In genomic region chr17:7035591-7036368, GRCh38 we compare ENCODE assay signal across 8 cellular contexts. TPM values are rescaled to one million over a fixed set of nuclear protein-coding genes. Genes with fewer than 3 reads are reported as not detected.
DNase-seq lines count a peak whose midpoint lies in the region; ATAC-seq, FAIRE-seq and TF ChIP-seq lines count a peak whose summit lies in the region.

A gene with protein sequence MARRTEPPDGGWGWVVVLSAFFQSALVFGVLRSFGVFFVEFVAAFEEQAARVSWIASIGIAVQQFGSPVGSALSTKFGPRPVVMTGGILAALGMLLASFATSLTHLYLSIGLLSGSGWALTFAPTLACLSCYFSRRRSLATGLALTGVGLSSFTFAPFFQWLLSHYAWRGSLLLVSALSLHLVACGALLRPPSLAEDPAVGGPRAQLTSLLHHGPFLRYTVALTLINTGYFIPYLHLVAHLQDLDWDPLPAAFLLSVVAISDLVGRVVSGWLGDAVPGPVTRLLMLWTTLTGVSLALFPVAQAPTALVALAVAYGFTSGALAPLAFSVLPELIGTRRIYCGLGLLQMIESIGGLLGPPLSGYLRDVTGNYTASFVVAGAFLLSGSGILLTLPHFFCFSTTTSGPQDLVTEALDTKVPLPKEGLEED (plus strand): TSS chr17:7036015. CDS start chr17:7036383, 368 bp downstream.

- peak within 1 kb of the TSS; percentile 98 for H3K4me2 ChIP-seq in parathyroid adenoma (ENCODE audit: low read length)

- H3K4me3 ChIP-seq in adipocyte (ENCODE audit: low read length) (peak within 1 kb of the TSS; percentile 86), cardiac muscle cell (peak within 1 kb of the TSS; percentile 61), parathyroid adenoma (ENCODE audit: low read depth, low read length) (peak within 1 kb of the TSS; percentile 86), tibial nerve (peak within 1 kb of the TSS; percentile 36 to 68 (median 48))

- peak within 1 kb of the TSS; percentile 84 for H2AFZ ChIP-seq in parathyroid adenoma

- no peaks in the 10 kb centered on the region for H3K9me3 ChIP-seq in adipocyte (ENCODE audit: control insufficient read depth, low read length)
- no peaks in the 10 kb centered on the region for H3K9me3 ChIP-seq in cardiac muscle cell (ENCODE audit: low read depth)
- no peaks in the 10 kb centered on the region for H3K9me3 ChIP-seq in parathyroid adenoma (ENCODE audit: control insufficient read depth, low read length)
- H3K9me3 ChIP-seq in tibial nerve = no peaks in the 10 kb centered on the region

- H3K9ac ChIP-seq in adipocyte (ENCODE audit: low read length) = peak within 1 kb of the TSS; percentile 90
- peak within 1 kb of the TSS; percentile 58 for H3K9ac ChIP-seq in parathyroid adenoma

- H3K27me3 ChIP-seq in adipocyte (replicated peaks; ENCODE audit: control insufficient read depth, insufficient read depth, low read length) (no peaks in the 10 kb centered on the region), cardiac muscle cell (no peaks in the 10 kb centered on the region), parathyroid adenoma (ENCODE audit: control insufficient read depth, insufficient read depth, low read length) (no peaks in the 10 kb centered on the region), tibial nerve (peaks cover 0 to 34% of the 10 kb centered on the region in 2 donors)

- TF ChIP-seq POLR2A in GM12892 (IDR thresholded peaks at IDR 0.05; ENCODE audit: low read depth, low read length) (peak; percentile 97), tibial nerve (IDR thresholded peaks at IDR 0.05) (peak in 1 of 2 donors; percentile 53)

- H3K36me3 ChIP-seq in adipocyte (ENCODE audit: control insufficient read depth, insufficient read depth, low read length, severe bottlenecking) (no peaks in the 10 kb centered on the region), cardiac muscle cell (no peaks in the 10 kb centered on the region), parathyroid adenoma (ENCODE audit: control insufficient read depth, insufficient read depth, low read length) (no peaks in the 10 kb centered on the region), tibial nerve (no peaks in the 10 kb centered on the region)

- H3K27ac ChIP-seq in cardiac muscle cell (peak within 1 kb of the TSS; percentile 86), parathyroid adenoma (peak within 1 kb of the TSS; percentile 88), tibial nerve (peak within 1 kb of the TSS in 3 of 4 donors; percentile 74 to 91 (median 79))

- H3K79me2 ChIP-seq in parathyroid adenoma = no peaks in the 10 kb centered on the region

- peak; percentile 96 for ATAC-seq in HG02798 (IDR thresholded peaks at IDR 0.05; ENCODE audit: poor library complexity, unreplicated experiment)

- peak in 1 of 2 donors; percentile 64 for TF ChIP-seq EP300 in tibial nerve (IDR thresholded peaks at IDR 0.05)

- peak; percentile 100 for FAIRE-seq in GM12892 (lab: Jason Lieb, UNC)

- H3K4me1 ChIP-seq in adipocyte (ENCODE audit: control insufficient read depth, insufficient read depth, low read length) (peaks cover 14% of the 10 kb centered on the region), cardiac muscle cell (ENCODE audit: low read depth) (peaks cover 16% of the 10 kb centered on the region), parathyroid adenoma (peaks cover 12% of the 10 kb centered on the region), tibial nerve (peaks cover 0 to 12% (median 5%) of the 10 kb centered on the region in 4 donors)

- DNase-seq in GM12892 (ENCODE audit: insufficient read length) (peak; percentile 100), NCI-H1417 treated with DMSO at 0.1 percent for 48 hours (lab: John Stamatoyannopoulos, UW) (peak; percentile 80), T follicular helper cell (ENCODE audit: low read depth) (peak; percentile 98), adipocyte (ENCODE audit: low read depth) (peak; percentile 93), cardiac muscle cell (ENCODE audit: low read depth in 1 of 2, low spot score in 1 of 2) (peak; percentile 96 to 97), tibial nerve (ENCODE audit: low spot score in 2 of 2) (peak; percentile 76 to 84)

- 1% methylated on average over 23 to 51 of the region's 52 CpGs for WGBS in tibial nerve, 2 donors

- TF ChIP-seq CTCF in cardiac muscle cell (IDR thresholded peaks at IDR 0.05; ENCODE audit: low read depth, low read length) = no peak
- TF ChIP-seq CTCF in parathyroid adenoma (IDR thresholded peaks at IDR 0.05) = peak; percentile 5
- no peak for TF ChIP-seq CTCF in tibial nerve (IDR thresholded peaks at IDR 0.05)

RNA-seq across cellular contexts. Expression of the gene that starts here (rescaled TPM):
- 2.2 TPM for polyA plus RNA-seq in GM12892 (2012; ENCODE audit: missing spikeins)
- total RNA-seq in cardiac muscle cell (3.7 and 4.0 TPM in 2 replicates), tibial nerve (1 to 10 TPM in 2 of 4 donors, under 1 TPM in 2; 0.22 to 1.8 (median 1.1) TPM)
- polyA plus RNA-seq in cardiac muscle cell = 5.8 and 7.2 TPM in 2 replicates

Comparison
In these comparisons a context has a peak if more than half of its experiments do, and no peak if none do; other contexts are left out.
1. Peak in every context shown above with its lines: DNase-seq, ATAC-seq, H3K4me3 ChIP-seq and H3K27ac ChIP-seq.